In genomic region chr12:8866429-8866828, GRCh38 we compare ENCODE assay signal across 1 cellular context.
TF ChIP-seq lines count a peak whose summit lies in the region.

No MANE protein-coding gene starts in this region.

TF ChIP-seq in K562, 482 proteins besides CTCF, POLR2A, EP300 and RAD21:
- no peak for TF ChIP-seq PBX2 (CRISPR knock-in tag; IDR thresholded peaks at IDR 0.05; ENCODE audit: low read depth)
- 0 out of 2 replicates have a peak, but pooled peaks have one; percentile 23 for TF ChIP-seq PBX2 (tag; conservative IDR thresholded peaks at IDR 0.05; ENCODE audit: low read depth)
- TF ChIP-seq ZNF407 (IDR thresholded peaks at IDR 0.05; ENCODE audit: low read depth): no peak
- peak; percentile 73 for TF ChIP-seq PKNOX1 (IDR thresholded peaks at IDR 0.05)
- TF ChIP-seq MEIS2 (IDR thresholded peaks at IDR 0.05; ENCODE audit: partially characterized antibody): peak; percentile 85
- no peak for TF ChIP-seq RERE (CRISPR knock-in tag; IDR thresholded peaks at IDR 0.05; ENCODE audit: borderline replicate concordance)
